Comparison of ENCODE assay signal across 8 cellular contexts in the genomic region with DNA sequence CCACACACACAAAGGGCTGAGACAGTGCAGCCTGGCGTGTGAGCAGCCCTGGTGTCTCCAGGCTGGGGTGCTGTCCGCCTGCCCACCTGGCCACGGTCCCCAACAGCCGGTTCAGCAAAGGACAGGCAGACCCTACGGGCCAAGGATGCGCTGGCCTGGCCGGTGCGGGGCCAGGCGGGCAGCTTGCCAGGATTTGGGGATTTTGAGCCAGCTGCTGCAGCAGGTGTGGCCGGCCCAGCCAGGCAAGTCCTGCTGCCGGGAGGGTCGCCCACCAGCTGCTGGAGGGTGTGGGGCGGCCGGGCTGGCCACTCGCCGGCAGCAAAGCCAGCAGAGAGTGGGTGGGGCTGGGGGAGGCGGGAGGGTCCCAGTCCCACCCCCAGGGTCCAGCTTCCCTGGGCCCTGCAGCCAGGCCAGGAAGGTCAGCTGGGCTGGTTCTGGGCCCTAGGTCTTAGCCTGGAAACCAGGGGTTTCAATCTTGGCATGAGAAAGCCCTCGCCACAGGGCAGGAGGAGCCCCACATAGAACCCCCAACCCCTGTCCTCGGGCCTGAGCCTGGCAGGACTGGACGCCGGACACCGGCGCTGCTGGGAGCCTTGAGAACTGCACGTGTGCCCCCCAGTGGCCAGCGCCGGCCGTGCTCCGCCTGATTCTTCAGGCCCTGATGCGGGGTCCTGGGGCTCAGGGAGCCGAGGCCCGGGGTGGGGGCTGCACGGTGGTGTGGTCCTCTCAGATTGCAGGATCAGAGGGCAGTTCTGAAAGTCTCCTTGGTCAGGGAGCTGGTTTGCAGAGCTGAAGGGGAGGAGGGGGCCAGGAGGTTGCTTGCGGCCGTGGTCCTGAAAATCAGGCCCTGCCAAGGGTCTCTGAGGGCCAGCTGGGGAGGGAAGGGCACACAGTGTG. TPM values are rescaled to one million over a fixed set of nuclear protein-coding genes. Genes with fewer than 3 reads are reported as not detected.
DNase-seq lines count a peak whose midpoint lies in the region; FAIRE-seq and TF ChIP-seq lines count a peak whose summit lies in the region.

No MANE protein-coding gene starts in this region.

- H3K9me3 ChIP-seq in HAP-1: no peaks in the 10 kb centered on the region

- in situ Hi-C loops in HAP-1 (cut with MboI; ENCODE audit: low sequenced_read_pairs): no loop called here

- no peak overlapping the region for H3K27ac ChIP-seq in C4-2B

- no peaks in the 10 kb centered on the region for H3K4me1 ChIP-seq in HAP-1

- no peaks in the 10 kb centered on the region for H3K36me3 ChIP-seq in HAP-1 (replicated peaks)

- no peaks in the 10 kb centered on the region for H3K27me3 ChIP-seq in HAP-1 (ENCODE audit: low read depth)

- DNase-seq in HAP-1 (ENCODE audit: low spot score in 2 of 2) (peak; percentile 26 to 77), epithelial cell of esophagus (ENCODE audit: low read depth) (no peak), myocyte (ENCODE audit: low read depth) (peak; percentile 93), urothelium cell line (ENCODE audit: low spot score) (peak; percentile 40), NCI-H1417 treated with DMSO at 0.1 percent for 48 hours (lab: John Stamatoyannopoulos, UW) (no peak), NCI-H510A treated with DMSO at 0.1 percent for 48 hours (lab: John Stamatoyannopoulos, UW) (no peak)
- DNase-seq in activated CD4-positive, alpha-beta T cell treated with anti-CD3 and anti-CD28 coated beads for 4 hours: peak; percentile 26 to 40

- TF ChIP-seq CTCF in C4-2B (conservative IDR thresholded peaks at IDR 0.05) (peak; percentile 92), epithelial cell of esophagus (IDR thresholded peaks at IDR 0.05; ENCODE audit: insufficient read depth, low read depth, low read length, missing control alignments) (peak; percentile 35)

- no peak overlapping the region for H3K4me3 ChIP-seq in HAP-1
- H3K4me3 ChIP-seq in epithelial cell of esophagus (ENCODE audit: low read length): no peak overlapping the region

- no peak for FAIRE-seq in urothelium cell line (lab: Jason Lieb, UNC)

RNA-seq across cellular contexts. Expression of gene SSTR5, which starts 17.6 kb away (rescaled TPM):
- 0.29 and 1.6 TPM in 2 replicates for total RNA-seq in myocyte
- 0.74 TPM for polyA plus RNA-seq in myocyte (2012)

RNA-seq across cellular contexts. Expression of gene C1QTNF8, which starts 41.1 kb away (rescaled TPM):
- total RNA-seq in myocyte: not detected in 2 replicates
- polyA plus RNA-seq in myocyte (2012): 0.08 TPM

Comparison
In these comparisons a context has a peak if more than half of its experiments do, and no peak if none do; other contexts are left out.
1. DNase-seq: peak in HAP-1 (2 of 2), activated CD4-positive, alpha-beta T cell treated with anti-CD3 and anti-CD28 coated beads for 4 hours (2 of 2), myocyte (single experiment) and urothelium cell line (single experiment); none in epithelial cell of esophagus (single experiment), NCI-H1417 treated with DMSO at 0.1 percent for 48 hours (single experiment) and NCI-H510A treated with DMSO at 0.1 percent for 48 hours (single experiment).